8 cellular contexts compared by ENCODE assay signal in genomic region chr5:141878771-141879759, GRCh38.
DNase-seq lines count a peak whose midpoint lies in the region; ATAC-seq and TF ChIP-seq lines count a peak whose summit lies in the region.

No MANE protein-coding gene starts in this region.

- peak overlapping the region; percentile 99 for H3K27ac ChIP-seq in cingulate gyrus (ENCODE audit: low read depth, low read length)
- peak overlapping the region; percentile 98 for H3K27ac ChIP-seq in layer of hippocampus (ENCODE audit: low read depth, low read length)

- peak; percentile 82 for DNase-seq in AG10803 (ENCODE audit: low read depth)
- peak; percentile 83 for DNase-seq in NCI-H510A treated with DMSO at 0.1 percent for 48 hours (lab: John Stamatoyannopoulos, UW)
- DNase-seq in activated CD4-positive, alpha-beta T cell treated with anti-CD3 and anti-CD28 coated beads for 4 hours, result peak; percentile 88 to 94
- peak; percentile 71 to 81 for DNase-seq in stimulated activated CD4-positive, alpha-beta T cell treated with anti-CD3 and anti-CD28 coated beads, Interleukin-1b, Interleukin-23, amount 100 ng/mL, for 1 hour (ENCODE audit: low read depth in 2 of 2)

- ATAC-seq in GM19025 (IDR thresholded peaks at IDR 0.05; ENCODE audit: low read depth, unreplicated experiment) (peak; percentile 89), HG03378 (IDR thresholded peaks at IDR 0.05; ENCODE audit: unreplicated experiment) (peak; percentile 95)

- H3K27me3 ChIP-seq in layer of hippocampus (ENCODE audit: control insufficient read depth, insufficient read depth, low read length), result peaks cover 3% of the 10 kb centered on the region

- H3K4me3 ChIP-seq in AG10803 (ENCODE audit: low read length), result peak overlapping the region; percentile 44

- TF ChIP-seq CTCF in AG10803 (conservative IDR thresholded peaks at IDR 0.05; ENCODE audit: low read length), result peak; percentile 99

Comparison
In these comparisons a context has a peak if more than half of its experiments do, and no peak if none do; other contexts are left out.
1. Peak in every context shown above with its lines: DNase-seq, ATAC-seq, H3K4me3 ChIP-seq and H3K27ac ChIP-seq.